ENCODE assay signal across 1 cellular context in genomic region chr13:27620377-27621115, GRCh38.
A peak's percentile ranks its signal among the peaks of the same experiment; 100 is the strongest.
TF ChIP-seq lines count a peak whose summit lies in the region.

Gene LNX2 (minus strand): TSS chr13:27620529. CDS start chr13:27581703, 38,826 bp downstream.

TF ChIP-seq in H1, 55 proteins besides CTCF, POLR2A, EP300 and RAD21:
- TF ChIP-seq TAF1 (IDR thresholded peaks at IDR 0.05; ENCODE audit: low read depth, low read length), result peak; percentile 50; the same call in 1 of the 2 replicates
- no peak for TF ChIP-seq ZNF274 (IDR thresholded peaks at IDR 0.05; ENCODE audit: borderline replicate concordance, extremely low read depth, low read length)
- no peak for TF ChIP-seq KDM4A (IDR thresholded peaks at IDR 0.05; ENCODE audit: low read depth, low read length, severe bottlenecking)
- TF ChIP-seq CBX5 (IDR thresholded peaks at IDR 0.05; ENCODE audit: low read depth, low read length), result no peak
- TF ChIP-seq TAF7 (optimal IDR thresholded peaks at IDR 0.05; ENCODE audit: borderline replicate concordance, low read depth, low read length), result peak; percentile 62
- peak; percentile 46 for TF ChIP-seq MAX (IDR thresholded peaks at IDR 0.05)
- TF ChIP-seq CHD1 (IDR thresholded peaks at IDR 0.05; ENCODE audit: low read depth, low read length), result no peak
- no peak for TF ChIP-seq EZH2 (IDR thresholded peaks at IDR 0.05; ENCODE audit: low read depth, low read length, severe bottlenecking)
- TF ChIP-seq RBBP5 (IDR thresholded peaks at IDR 0.05; ENCODE audit: borderline replicate concordance, low read depth, low read length), result peak; percentile 8; the same call in 1 of the 2 replicates
- peak; percentile 61; the same call in 1 of the 2 replicates for TF ChIP-seq SP2 (IDR thresholded peaks at IDR 0.05; ENCODE audit: low read length)
- no peak for TF ChIP-seq TCF12 (IDR thresholded peaks at IDR 0.05; ENCODE audit: low read depth, low read length)
- peak in 1 of 2 experiments; percentile 46; a peak in 1 of 4 replicates for TF ChIP-seq HDAC2 (IDR thresholded peaks at IDR 0.05; ENCODE audit: borderline replicate concordance in 1 of 2, low read depth in 2 of 2, low read length in 2 of 2)
- TF ChIP-seq PHF8 (conservative IDR thresholded peaks at IDR 0.05; ENCODE audit: low read depth, low read length), result peak; percentile 40
- peak in 1 of 2 experiments; percentile 53; a peak in 1 of 4 replicates for TF ChIP-seq SIN3A (conservative IDR thresholded peaks at IDR 0.05 in 1 of 2, IDR thresholded peaks at IDR 0.05 in 1 of 2; ENCODE audit: low read depth in 1 of 2, low read length in 2 of 2)
- no peak for TF ChIP-seq SIX5 (IDR thresholded peaks at IDR 0.05; ENCODE audit: low read depth, low read length)
- no peak for TF ChIP-seq RXRA (IDR thresholded peaks at IDR 0.05; ENCODE audit: insufficient read depth, low read depth, low read length)
- peak; percentile 93 for TF ChIP-seq SP1 (IDR thresholded peaks at IDR 0.05; ENCODE audit: low read depth, low read length)
- TF ChIP-seq SRF (IDR thresholded peaks at IDR 0.05; ENCODE audit: low read depth, low read length), result no peak
- TF ChIP-seq POLR2AphosphoS5 (IDR thresholded peaks at IDR 0.05; ENCODE audit: low read depth, low read length), result peak; percentile 64; the same call in 1 of the 2 replicates
- TF ChIP-seq GABPA (IDR thresholded peaks at IDR 0.05; ENCODE audit: borderline replicate concordance, insufficient read depth, low read length), result no peak
- TF ChIP-seq ATF3 (IDR thresholded peaks at IDR 0.05; ENCODE audit: insufficient read depth, low read depth, low read length), result no peak
- TF ChIP-seq CTBP2 (IDR thresholded peaks at IDR 0.05; ENCODE audit: borderline replicate concordance, insufficient read depth, insufficient read length, low read length), result no peak
- no peak for TF ChIP-seq SUZ12 (IDR thresholded peaks at IDR 0.05; ENCODE audit: low read length)
- no peak for TF ChIP-seq FOSL1 (IDR thresholded peaks at IDR 0.05; ENCODE audit: insufficient read depth, low read depth, low read length)
- no peak for TF ChIP-seq JUND (IDR thresholded peaks at IDR 0.05; ENCODE audit: low read length)
- peak; percentile 73; the same call in 1 of the 2 replicates for TF ChIP-seq SP4 (IDR thresholded peaks at IDR 0.05; ENCODE audit: low read length)
- TF ChIP-seq CREB1 (IDR thresholded peaks at IDR 0.05), result peak; percentile 51; the same call in 1 of the 2 replicates
- no peak for TF ChIP-seq CEBPB (IDR thresholded peaks at IDR 0.05; ENCODE audit: low read depth, low read length)
- TF ChIP-seq NRF1 (IDR thresholded peaks at IDR 0.05; ENCODE audit: low read depth, low read length), result no peak
- TF ChIP-seq RNF2 (IDR thresholded peaks at IDR 0.05; ENCODE audit: borderline replicate concordance, low read depth, low read length, missing control alignments, poor library complexity, severe bottlenecking), result no peak
- TF ChIP-seq POU5F1 (IDR thresholded peaks at IDR 0.05; ENCODE audit: low read depth, low read length), result no peak
- TF ChIP-seq CBX8 (IDR thresholded peaks at IDR 0.05; ENCODE audit: borderline replicate concordance, low read depth, low read length), result no peak
- no peak for TF ChIP-seq JUN (IDR thresholded peaks at IDR 0.05; ENCODE audit: low read depth, low read length)
- TF ChIP-seq CHD2 (IDR thresholded peaks at IDR 0.05; ENCODE audit: low read length), result peak; percentile 70
- TF ChIP-seq RFX5 (IDR thresholded peaks at IDR 0.05; ENCODE audit: borderline replicate concordance, low read depth, low read length), result no peak
- peak; percentile 43 for TF ChIP-seq TBP (IDR thresholded peaks at IDR 0.05; ENCODE audit: low read depth, low read length)
